ENCODE assay signal across 28 cellular contexts in the genomic region with DNA sequence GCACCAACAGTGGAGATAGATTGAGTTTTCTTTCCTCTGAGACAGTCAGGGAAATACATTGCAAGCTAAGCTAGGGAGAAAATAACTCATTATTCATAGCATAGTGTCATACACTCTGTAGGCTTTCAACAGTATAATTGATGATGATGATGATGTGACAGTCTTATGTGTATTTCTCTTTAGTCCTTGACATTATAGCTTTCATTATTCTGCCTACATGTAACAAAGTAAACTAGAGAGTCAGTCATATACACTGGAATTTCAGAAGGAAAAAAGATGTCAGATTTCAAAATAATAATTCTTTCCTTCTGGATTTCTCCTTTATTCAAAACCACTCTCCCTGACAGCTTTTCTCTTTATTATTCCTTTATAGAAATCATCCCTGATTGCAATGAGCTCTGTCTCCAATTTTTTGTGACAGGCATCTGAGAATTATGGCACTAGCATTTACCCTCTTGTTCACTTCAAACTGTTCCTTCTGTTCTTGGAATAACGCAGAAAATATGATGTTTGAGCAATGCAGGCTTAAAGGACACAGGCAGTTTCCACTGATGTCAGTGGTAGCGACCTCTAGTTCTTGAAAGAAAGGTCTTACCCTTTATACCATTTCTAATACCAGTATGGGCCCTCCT.
"Had no signal": no experiment of that assay in that cellular context is flagged by ENCODE, and none has a peak within 500 bp of the region (broad histone marks: within the 10 kb centered on the region; RNA-seq: fewer than 3 reads in every experiment).

No MANE protein-coding gene starts in this region.

- H3K27ac ChIP-seq: stomach, suprapubic skin, testis, thoracic aorta, thyroid gland, tibial artery, tibial nerve, transverse colon, upper lobe of left lung, upper lobe of right lung, uterus, vagina had no signal

- DNase-seq: stimulated activated CD4-positive, alpha-beta T cell treated with anti-CD3 and anti-CD28 coated beads, Interleukin-2, amount 100 ng/mL, for 48 hours; stimulated activated CD4-positive, alpha-beta T cell treated with anti-CD3 and anti-CD28 coated beads, Interleukin-4, amount 100 ng/mL, for 1 hour; stimulated activated CD4-positive, alpha-beta T cell treated with anti-CD3 and anti-CD28 coated beads, Interleukin-4, amount 100 ng/mL, for 24 hours; stimulated activated CD4-positive, alpha-beta T cell treated with anti-CD3 and anti-CD28 coated beads, Interleukin-4, amount 100 ng/mL, for 4 hours; stimulated activated CD8-positive, alpha-beta memory T cell treated with anti-CD3 and anti-CD28 coated beads, Interleukin-4, amount 100 ng/mL, for 48 hours; stimulated activated naive B cell treated with anti-CD40 and anti-IgM and Interleukin-4, amounts not matched to agents 10 μg/mL and 1 μg/mL and 100 μg/mL, for 72 hours; stimulated activated naive CD4-positive, alpha-beta T cell; stimulated activated naive CD4-positive, alpha-beta T cell treated with Interleukin-2 at 50 U/mL for 16 hours; stimulated activated naive CD8-positive, alpha-beta T cell treated with anti-CD3 and anti-CD28 coated beads, Interleukin-15, amount 100 ng/mL, for 72 hours; stimulated activated naive CD8-positive, alpha-beta T cell treated with anti-CD3 and anti-CD28 coated beads, Interleukin-15, Interleukin-2, amounts not matched to agents 100 U/mL and 50 U/mL, for 24 hours; stomach; substantia nigra; testis; thyroid gland; tibial artery; transverse colon; trophoblast cell; upper lobe of left lung; upper lobe of right lung; uterus had no signal

- H3K4me1 Mint-ChIP-seq: stimulated activated effector memory CD8-positive, alpha-beta T cell treated with anti-CD3 and anti-CD28 coated beads, Interleukin-12 subunit alpha, Interleukin-12 subunit beta, amount 100 ng/mL, for 72 hours; stimulated activated memory B cell treated with anti-CD40 and anti-IgM and Interleukin-4, amounts not matched to agents 10 μg/mL and 1 μg/mL and 100 μg/mL, for 72 hours; stimulated activated naive B cell treated with anti-CD40 and anti-IgM and Interleukin-4, amounts not matched to agents 10 μg/mL and 1 μg/mL and 100 μg/mL, for 72 hours; stimulated activated naive CD8-positive, alpha-beta T cell treated with anti-CD3 and anti-CD28 coated beads, Interleukin-15, amount 100 ng/mL, for 72 hours had no signal

- H3K36me3 Mint-ChIP-seq: stimulated activated effector memory CD8-positive, alpha-beta T cell treated with anti-CD3 and anti-CD28 coated beads, Interleukin-12 subunit alpha, Interleukin-12 subunit beta, amount 100 ng/mL, for 72 hours; stimulated activated memory B cell treated with anti-CD40 and anti-IgM and Interleukin-4, amounts not matched to agents 10 μg/mL and 1 μg/mL and 100 μg/mL, for 72 hours; stimulated activated naive B cell treated with anti-CD40 and anti-IgM and Interleukin-4, amounts not matched to agents 10 μg/mL and 1 μg/mL and 100 μg/mL, for 72 hours; type B pancreatic cell had no signal

- H3K27ac Mint-ChIP-seq: stimulated activated effector memory CD8-positive, alpha-beta T cell treated with anti-CD3 and anti-CD28 coated beads, Interleukin-12 subunit alpha, Interleukin-12 subunit beta, amount 100 ng/mL, for 72 hours; stimulated activated memory B cell treated with anti-CD40 and anti-IgM and Interleukin-4, amounts not matched to agents 10 μg/mL and 1 μg/mL and 100 μg/mL, for 72 hours; stimulated activated naive B cell treated with anti-CD40 and anti-IgM and Interleukin-4, amounts not matched to agents 10 μg/mL and 1 μg/mL and 100 μg/mL, for 72 hours; stimulated activated naive CD8-positive, alpha-beta T cell treated with anti-CD3 and anti-CD28 coated beads, Interleukin-15, amount 100 ng/mL, for 72 hours; stimulated activated naive CD8-positive, alpha-beta T cell treated with anti-CD3 and anti-CD28 coated beads, Interleukin-15, Interleukin-2, amounts not matched to agents 100 ng/mL and 50 ng/mL, for 24 hours; type B pancreatic cell had no signal

- H3K27me3 ChIP-seq: stomach, suprapubic skin, testis, thyroid gland, tibial artery, tibial nerve, transverse colon, upper lobe of left lung, upper lobe of right lung, uterus, vagina had no signal

- H3K9me3 ChIP-seq: stomach, suprapubic skin, testis, thoracic aorta, thyroid gland, tibial artery, tibial nerve, transverse colon, upper lobe of left lung, upper lobe of right lung, uterus, vagina had no signal

- H3K4me3 Mint-ChIP-seq: stimulated activated effector memory CD8-positive, alpha-beta T cell treated with anti-CD3 and anti-CD28 coated beads, Interleukin-12 subunit alpha, Interleukin-12 subunit beta, amount 100 ng/mL, for 72 hours; stimulated activated memory B cell treated with anti-CD40 and anti-IgM and Interleukin-4, amounts not matched to agents 10 μg/mL and 1 μg/mL and 100 μg/mL, for 72 hours; stimulated activated naive B cell treated with anti-CD40 and anti-IgM and Interleukin-4, amounts not matched to agents 10 μg/mL and 1 μg/mL and 100 μg/mL, for 72 hours; stimulated activated naive CD8-positive, alpha-beta T cell treated with anti-CD3 and anti-CD28 coated beads, Interleukin-15, amount 100 ng/mL, for 72 hours; stimulated activated naive CD8-positive, alpha-beta T cell treated with anti-CD3 and anti-CD28 coated beads, Interleukin-15, Interleukin-2, amounts not matched to agents 100 ng/mL and 50 ng/mL, for 24 hours; type B pancreatic cell had no signal

- H3K4me3 ChIP-seq: stomach, suprapubic skin, testis, thoracic aorta, thyroid gland, tibial artery, tibial nerve, transverse colon, upper lobe of left lung, upper lobe of right lung, uterus, vagina had no signal

- H3K27me3 Mint-ChIP-seq: stimulated activated memory B cell treated with anti-CD40 and anti-IgM and Interleukin-4, amounts not matched to agents 10 μg/mL and 1 μg/mL and 100 μg/mL, for 72 hours; stimulated activated naive B cell treated with anti-CD40 and anti-IgM and Interleukin-4, amounts not matched to agents 10 μg/mL and 1 μg/mL and 100 μg/mL, for 72 hours; stimulated activated naive CD8-positive, alpha-beta T cell treated with anti-CD3 and anti-CD28 coated beads, Interleukin-15, amount 100 ng/mL, for 72 hours; stimulated activated naive CD8-positive, alpha-beta T cell treated with anti-CD3 and anti-CD28 coated beads, Interleukin-15, Interleukin-2, amounts not matched to agents 100 ng/mL and 50 ng/mL, for 24 hours had no signal

- H3K36me3 ChIP-seq: stomach, suprapubic skin, thoracic aorta, thyroid gland, tibial artery, tibial nerve, transverse colon, upper lobe of left lung, upper lobe of right lung, uterus, vagina had no signal

- H3K9me3 Mint-ChIP-seq: stimulated activated memory B cell treated with anti-CD40 and anti-IgM and Interleukin-4, amounts not matched to agents 10 μg/mL and 1 μg/mL and 100 μg/mL, for 72 hours; type B pancreatic cell had no signal

- H3K4me1 ChIP-seq: stomach, suprapubic skin, testis, thyroid gland, tibial artery, tibial nerve, transverse colon, upper lobe of left lung, upper lobe of right lung, uterus, vagina had no signal
